ENCODE assay signal across 18 cellular contexts in genomic region chr9:124019771-124020519, GRCh38. TPM values are rescaled to one million over a fixed set of nuclear protein-coding genes. Genes with fewer than 3 reads are reported as not detected.
"Had no signal": no experiment of that assay in that cellular context is flagged by ENCODE, and none has a peak within 500 bp of the region (broad histone marks: within the 10 kb centered on the region; RNA-seq: fewer than 3 reads in every experiment).

No MANE protein-coding gene starts in this region.

- ATAC-seq: activated CD4-positive, CD25-positive, alpha-beta regulatory T cell treated with anti-CD3 and anti-CD28 coated beads, Interleukin-2, amount 50 U/mL, for 24 hours; effector memory CD8-positive, alpha-beta T cell; gastrocnemius medialis; heart right ventricle; pancreas; stimulated activated effector memory CD8-positive, alpha-beta T cell treated with anti-CD3 and anti-CD28 coated beads, Interleukin-12 subunit alpha, Interleukin-12 subunit beta, amount 100 ng/mL, for 72 hours had no signal

- H3K4me3 ChIP-seq: gastrocnemius medialis, heart right ventricle, pancreas, sigmoid colon, uterus had no signal

- DNase-seq: activated CD4-positive, alpha-beta T cell treated with anti-CD3 and anti-CD28 coated beads, Interleukin-2, amount 50 U/mL, for 1 hour; activated CD8-positive, alpha-beta memory T cell treated with anti-CD3 and anti-CD28 coated beads for 24 hours; dermis blood vessel endothelial cell; effector memory CD8-positive, alpha-beta T cell; gastrocnemius medialis; heart right ventricle; pancreas; sigmoid colon; stimulated activated CD4-positive, alpha-beta T cell treated with anti-CD3 and anti-CD28 coated beads, Interleukin-1b, Interleukin-23, amount 100 ng/mL, for 48 hours; uterus had no signal

- H3K9me3 ChIP-seq: gastrocnemius medialis, heart right ventricle, pancreas, sigmoid colon, uterus had no signal

- H3K4me3 Mint-ChIP-seq: activated T-helper 1 cell treated with anti-CD3 and anti-CD28 coated beads, Interleukin-12 subunit alpha, Interleukin-12 subunit beta, Interleukin-2, Interleukin-4 antibody, amounts not matched to agents 30 ng/mL and 10 ng/mL and 1 ng/mL, durations not matched to agents 14 hours and 24 hours and 36 hours; effector memory CD8-positive, alpha-beta T cell; stimulated activated effector memory CD8-positive, alpha-beta T cell treated with anti-CD3 and anti-CD28 coated beads, Interleukin-12 subunit alpha, Interleukin-12 subunit beta, amount 100 ng/mL, for 72 hours had no signal

- H3K27ac ChIP-seq: gastrocnemius medialis, heart right ventricle, pancreas, sigmoid colon, uterus had no signal

- H3K36me3 ChIP-seq: gastrocnemius medialis, heart right ventricle, pancreas, sigmoid colon, uterus had no signal

- H3K27ac Mint-ChIP-seq: activated T-helper 1 cell treated with anti-CD3 and anti-CD28 coated beads, Interleukin-12 subunit alpha, Interleukin-12 subunit beta, Interleukin-2, Interleukin-4 antibody, amounts not matched to agents 30 ng/mL and 10 ng/mL and 1 ng/mL, durations not matched to agents 14 hours and 24 hours and 36 hours; effector memory CD8-positive, alpha-beta T cell; stimulated activated effector memory CD8-positive, alpha-beta T cell treated with anti-CD3 and anti-CD28 coated beads, Interleukin-12 subunit alpha, Interleukin-12 subunit beta, amount 100 ng/mL, for 72 hours had no signal

- FAIRE-seq: islet of Langerhans, pancreas had no signal

- H3K9me3 Mint-ChIP-seq: activated T-helper 1 cell treated with anti-CD3 and anti-CD28 coated beads, Interleukin-12 subunit alpha, Interleukin-12 subunit beta, Interleukin-2, Interleukin-4 antibody, amounts not matched to agents 30 ng/mL and 10 ng/mL and 1 ng/mL, durations not matched to agents 14 hours and 24 hours and 36 hours; effector memory CD8-positive, alpha-beta T cell; neural crest cell; stimulated activated effector memory CD8-positive, alpha-beta T cell treated with anti-CD3 and anti-CD28 coated beads, Interleukin-12 subunit alpha, Interleukin-12 subunit beta, amount 100 ng/mL, for 72 hours had no signal

RNA-seq across cellular contexts. Expression of gene LHX2, which starts 8.4 kb away (rescaled TPM):
- total RNA-seq: activated T-helper 1 cell treated with anti-CD3 and anti-CD28 coated beads, Interleukin-12 subunit alpha, Interleukin-12 subunit beta, Interleukin-2, Interleukin-4 antibody, amounts not matched to agents 30 ng/mL and 10 ng/mL and 1 ng/mL, durations not matched to agents 14 hours and 24 hours and 36 hours; dermis blood vessel endothelial cell; epithelial cell of proximal tubule; gastrocnemius medialis; lung microvascular endothelial cell; pancreas; T-helper 2 cell treated with Interferon-gamma antibody and Interleukin-4, amounts not matched to agents 100 ng/mL and 5 ng/mL, for 36 hours had no signal
- polyA plus RNA-seq: pancreas, sigmoid colon had no signal
